ENCODE assay signal across 9 cellular contexts in the genomic region with DNA sequence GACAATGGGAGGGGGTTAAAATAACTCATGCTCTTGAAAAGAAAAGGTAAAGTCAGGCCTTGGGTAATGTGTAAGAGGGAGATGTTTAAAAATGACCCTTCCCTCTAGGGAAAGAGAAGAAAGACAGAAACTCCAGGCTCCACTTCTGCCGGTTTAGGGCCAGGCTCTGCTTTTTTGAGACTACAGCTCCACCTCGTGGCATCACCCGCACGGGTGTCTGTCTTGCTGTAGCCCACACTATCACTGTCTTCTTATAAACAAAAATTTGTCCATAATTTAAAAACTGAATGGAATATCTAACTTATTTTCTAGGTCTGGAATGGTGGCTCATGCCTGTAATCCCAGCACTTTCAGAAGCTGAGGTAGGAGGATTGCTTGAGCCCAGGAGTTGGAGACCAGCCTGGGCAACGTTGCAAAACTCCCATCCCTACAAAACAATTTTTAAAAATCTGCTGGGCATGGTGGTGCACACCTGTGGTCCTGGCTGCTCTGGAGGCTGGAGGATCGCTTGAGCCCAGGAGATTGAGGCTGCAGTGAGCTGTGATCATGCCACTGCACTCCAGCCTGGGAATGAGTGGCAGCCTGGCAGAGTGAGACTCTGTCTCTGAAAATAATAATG.
DNase-seq lines count a peak whose midpoint lies in the region; ATAC-seq and TF ChIP-seq lines count a peak whose summit lies in the region.
"Had no signal": no experiment of that assay in that cellular context is flagged by ENCODE, and none has a peak within 500 bp of the region (broad histone marks: within the 10 kb centered on the region; RNA-seq: fewer than 3 reads in every experiment).

No MANE protein-coding gene starts in this region.

- no peak overlapping the region for H3K4me3 Mint-ChIP-seq in natural killer cell

- no peaks in the 10 kb centered on the region for H3K4me1 ChIP-seq in OCI-LY7 (ENCODE audit: insufficient read depth, low read length, poor library complexity, severe bottlenecking)

- intact Hi-C loops in OCI-LY7 (cut with micrococcal nuclease; ENCODE audit: unreplicated experiment) (loop anchor here (1.0 to 5.0 kb wide), 5 partner anchors 75 to 412 kb away; partner anchors contain the start of genes RASL11A and USP12), natural killer cell (cut with micrococcal nuclease) (loop anchor here (1.0 kb wide), 1 partner anchor 374 kb away; no protein-coding TSS in a partner anchor)

- no peaks in the 10 kb centered on the region for H3K9me3 ChIP-seq in OCI-LY7 (ENCODE audit: low read length)

- TF ChIP-seq CTCF in OCI-LY7 (conservative IDR thresholded peaks at IDR 0.05; ENCODE audit: low read length) (peak; percentile 93), natural killer cell (IDR thresholded peaks at IDR 0.05) (peak; percentile 39)

- H3K36me3 Mint-ChIP-seq in natural killer cell = no peaks in the 10 kb centered on the region

- no peaks in the 10 kb centered on the region for H3K79me2 ChIP-seq in OCI-LY7 (ENCODE audit: insufficient read depth, low read depth, low read length)

- ATAC-seq in HG03342 (IDR thresholded peaks at IDR 0.05; ENCODE audit: unreplicated experiment) = peak; percentile 50
- peak; percentile 66 for ATAC-seq in esophagus mucosa
- ATAC-seq in natural killer cell = peak in 1 of 3 donors; percentile 31
- no peak for ATAC-seq in GM19328 (IDR thresholded peaks at IDR 0.05; ENCODE audit: unreplicated experiment)

- no peaks in the 10 kb centered on the region for H3K36me3 ChIP-seq in OCI-LY7 (ENCODE audit: insufficient read depth, low read length)

- no peaks in the 10 kb centered on the region for H3K9me3 Mint-ChIP-seq in natural killer cell

- H3K4me1 Mint-ChIP-seq in natural killer cell = peaks cover 0 to 12% of the 10 kb centered on the region in 2 donors

- H3K9me2 ChIP-seq in OCI-LY7 (ENCODE audit: insufficient read depth, low read length) = no peaks in the 10 kb centered on the region

- POLR2A ChIA-PET in OCI-LY7 (lab: Charles Lee) = interaction anchor here (1.0 kb wide), 1 partner anchor 12 kb away, joined by 4 read pairs; no protein-coding TSS in a partner anchor

- no peak overlapping the region for H3K4me2 ChIP-seq in OCI-LY7 (ENCODE audit: low read length)

- no peak overlapping the region for H2AFZ ChIP-seq in OCI-LY7 (ENCODE audit: low read length)

- no peak overlapping the region for H3K27ac Mint-ChIP-seq in natural killer cell

- no TSS peak for BruUV-seq in OCI-LY7 (replicated peaks; lab: Mats Ljungman, UMichigan)

- DNase-seq in G401 (ENCODE audit: low spot score) (peak; percentile 85), OCI-LY7 (ENCODE audit: low spot score) (peak; percentile 75), activated T-cell treated with anti-CD3 and anti-CD28 coated beads for 4 hours (peak; percentile 45), natural killer cell (peak; percentile 39), superior temporal gyrus (ENCODE audit: extremely low spot score) (peak; percentile 86)

- H3K4me3 ChIP-seq in OCI-LY7 (ENCODE audit: low read depth, low read length, poor library complexity, severe bottlenecking) = no peak overlapping the region

- H4K20me1 ChIP-seq in OCI-LY7 (ENCODE audit: insufficient read depth, low read length) = no peaks in the 10 kb centered on the region

- in situ Hi-C loops in G401 (cut with HindIII; ENCODE audit: low sequenced_read_pairs) = no loop called here

- peaks cover 20 to 29% of the 10 kb centered on the region in 2 donors for H3K27me3 Mint-ChIP-seq in natural killer cell (ENCODE audit: low read depth in 2 of 2)

- no peak overlapping the region for H3K27ac ChIP-seq in OCI-LY7 (ENCODE audit: low read depth, low read length, poor library complexity, severe bottlenecking)
- H3K27ac ChIP-seq: epithelial cell of prostate had no signal

- CTCF ChIA-PET in OCI-LY7 (lab: Charles Lee; ENCODE audit: unreplicated experiment) = interaction anchor here (1.0 kb wide), 2 partner anchors 78 to 89 kb away, joined by 3 read pairs; partner anchors contain the start of gene RASL11A
